In genomic region chr1:9251501-9251900, GRCh38 we compare ENCODE assay signal across 1 cellular context.
A peak's percentile ranks its signal among the peaks of the same experiment; 100 is the strongest.
TF ChIP-seq lines count a peak whose summit lies in the region.

No MANE protein-coding gene starts in this region.

TF ChIP-seq in HepG2, 621 proteins besides CTCF, POLR2A, EP300 and RAD21:
- peak; percentile 14 for TF ChIP-seq TEAD3 (CRISPR knock-in tag; optimal IDR thresholded peaks at IDR 0.05; ENCODE audit: borderline replicate concordance)
- no peak for TF ChIP-seq ZNF12 (CRISPR knock-in tag; IDR thresholded peaks at IDR 0.05)
